In genomic region chr20:38889050-38889449, GRCh38 we compare ENCODE assay signal across 23 cellular contexts. TPM values are rescaled to one million over a fixed set of nuclear protein-coding genes. Genes with fewer than 3 reads are reported as not detected.
DNase-seq lines count a peak whose midpoint lies in the region; ATAC-seq and TF ChIP-seq lines count a peak whose summit lies in the region.
"Had no signal": no experiment of that assay in that cellular context is flagged by ENCODE, and none has a peak within 500 bp of the region (broad histone marks: within the 10 kb centered on the region; RNA-seq: fewer than 3 reads in every experiment).

No MANE protein-coding gene starts in this region.

- no peak overlapping the region for H3K4me3 Mint-ChIP-seq in CD4-positive, CD25-positive, alpha-beta regulatory T cell
- H3K4me3 Mint-ChIP-seq in CD4-positive, alpha-beta memory T cell: no peak overlapping the region
- no peak overlapping the region for H3K4me3 Mint-ChIP-seq in activated CD8-positive, alpha-beta T cell treated with anti-CD3 and anti-CD28 coated beads, Interleukin-2, amount 10 ng/mL, durations not matched to agents 7 days and 5 days
- no peak overlapping the region for H3K4me3 Mint-ChIP-seq in memory B cell
- H3K4me3 Mint-ChIP-seq: CD8-positive, alpha-beta T cell; mesothelial cell of epicardium; naive thymus-derived CD8-positive, alpha-beta T cell had no signal

- H3K36me3 Mint-ChIP-seq in CD4-positive, CD25-positive, alpha-beta regulatory T cell: peaks cover 9% of the 10 kb centered on the region
- H3K36me3 Mint-ChIP-seq in CD4-positive, alpha-beta memory T cell: peaks cover 6 to 27% of the 10 kb centered on the region in 2 donors
- peaks cover 27% of the 10 kb centered on the region for H3K36me3 Mint-ChIP-seq in activated CD8-positive, alpha-beta T cell treated with anti-CD3 and anti-CD28 coated beads, Interleukin-2, amount 10 ng/mL, durations not matched to agents 7 days and 5 days (ENCODE audit: low read depth)
- H3K36me3 Mint-ChIP-seq in memory B cell: peaks cover 17% of the 10 kb centered on the region
- H3K36me3 Mint-ChIP-seq: mesothelial cell of epicardium had no signal

- peaks cover 22% of the 10 kb centered on the region for H3K4me1 ChIP-seq in CD4-positive, CD25-positive, alpha-beta regulatory T cell (ENCODE audit: control insufficient read depth, insufficient read depth, low read length, poor library complexity, severe bottlenecking)
- H3K4me1 ChIP-seq in CD4-positive, alpha-beta memory T cell (ENCODE audit: insufficient read depth, low read length): peaks cover 37% of the 10 kb centered on the region
- peaks cover 0 to 9% of the 10 kb centered on the region in 2 donors for H3K4me1 ChIP-seq in left lung
- H3K4me1 ChIP-seq: adrenal gland had no signal

- H3K27ac Mint-ChIP-seq in CD4-positive, CD25-positive, alpha-beta regulatory T cell: peak overlapping the region in 2 of 3 donors; percentile 74 to 90
- peak overlapping the region in 6 of 7 donors; percentile 10 to 73 (median 60) for H3K27ac Mint-ChIP-seq in CD4-positive, alpha-beta memory T cell
- H3K27ac Mint-ChIP-seq in activated CD8-positive, alpha-beta T cell treated with anti-CD3 and anti-CD28 coated beads, Interleukin-2, amount 10 ng/mL, durations not matched to agents 7 days and 5 days: peak overlapping the region; percentile 63
- H3K27ac Mint-ChIP-seq in memory B cell: peak overlapping the region; percentile 62
- H3K27ac Mint-ChIP-seq: CD8-positive, alpha-beta T cell; mesothelial cell of epicardium had no signal

- no peak for ATAC-seq in CD4-positive, CD25-positive, alpha-beta regulatory T cell (ENCODE audit: low read depth in 2 of 2)
- no peak for ATAC-seq in activated CD8-positive, alpha-beta T cell treated with anti-CD3 and anti-CD28 coated beads, Interleukin-2, amount 10 ng/mL, durations not matched to agents 7 days and 5 days
- no peak for ATAC-seq in memory B cell (ENCODE audit: low read depth)
- no peak for ATAC-seq in left lung
- ATAC-seq: CD8-positive, alpha-beta T cell; naive thymus-derived CD8-positive, alpha-beta T cell had no signal

- H3K27me3 ChIP-seq in CD4-positive, CD25-positive, alpha-beta regulatory T cell (ENCODE audit: control insufficient read depth, insufficient read depth, low read length): no peaks in the 10 kb centered on the region
- H3K27me3 ChIP-seq in CD4-positive, alpha-beta memory T cell (ENCODE audit: insufficient read depth, low read length): no peaks in the 10 kb centered on the region
- H3K27me3 ChIP-seq in left lung: peaks cover 0 to 21% of the 10 kb centered on the region in 2 donors
- H3K27me3 ChIP-seq: adrenal gland had no signal

- POLR2A ChIA-PET in CD4-positive, alpha-beta memory T cell (lab: Charles Lee; ENCODE audit: partially characterized antibody): interaction anchor here (0.8 to 1.6 kb wide), 4 partner anchors 16 to 84 kb away, joined by 3 to 4 read pairs (median 4); partner anchors contain the start of gene PPP1R16B
- POLR2A ChIA-PET in activated CD8-positive, alpha-beta T cell treated with anti-CD3 and anti-CD28 coated beads, Interleukin-2, amount 10 ng/mL, durations not matched to agents 7 days and 5 days (lab: Charles Lee): interaction anchor here (1.5 to 2.2 kb wide), 3 partner anchors 10 to 14 kb away, joined by 3 to 13 read pairs (median 6); no protein-coding TSS in a partner anchor

- intact Hi-C loops in CD4-positive, alpha-beta memory T cell (cut with micrococcal nuclease): no loop called here
- intact Hi-C loops in left lung (cut with DNase I): no loop called here

- H3K4me3 ChIP-seq in CD4-positive, CD25-positive, alpha-beta regulatory T cell (ENCODE audit: low read depth, low read length): no peak overlapping the region
- no peak overlapping the region for H3K4me3 ChIP-seq in CD4-positive, alpha-beta memory T cell (ENCODE audit: low read length in 2 of 2)
- H3K4me3 ChIP-seq in left lung: no peak overlapping the region
- H3K4me3 ChIP-seq: adrenal gland, esophagus muscularis mucosa, hepatocyte, left ventricle myocardium inferior, smooth muscle cell, tibial artery had no signal

- peaks cover 8 to 47% (median 22%) of the 10 kb centered on the region in 4 donors for H3K4me1 Mint-ChIP-seq in CD4-positive, CD25-positive, alpha-beta regulatory T cell
- peaks cover 20 to 45% (median 31%) of the 10 kb centered on the region in 4 donors for H3K4me1 Mint-ChIP-seq in CD4-positive, alpha-beta memory T cell
- H3K4me1 Mint-ChIP-seq in activated CD8-positive, alpha-beta T cell treated with anti-CD3 and anti-CD28 coated beads, Interleukin-2, amount 10 ng/mL, durations not matched to agents 7 days and 5 days (ENCODE audit: low read depth): peaks cover 46% of the 10 kb centered on the region
- peaks cover 55% of the 10 kb centered on the region for H3K4me1 Mint-ChIP-seq in memory B cell

- H3K27ac ChIP-seq in CD4-positive, CD25-positive, alpha-beta regulatory T cell (ENCODE audit: insufficient read depth, low read length, poor library complexity, severe bottlenecking): no peak overlapping the region
- no peak overlapping the region for H3K27ac ChIP-seq in CD4-positive, alpha-beta memory T cell (ENCODE audit: low read depth, low read length)
- H3K27ac ChIP-seq in left lung: no peak overlapping the region
- H3K27ac ChIP-seq: adrenal gland, brain microvascular endothelial cell, esophagus muscularis mucosa, hepatocyte, HL-60, left ventricle myocardium inferior, tibial artery had no signal

- H3K27me3 Mint-ChIP-seq in CD4-positive, CD25-positive, alpha-beta regulatory T cell: no peaks in the 10 kb centered on the region
- no peaks in the 10 kb centered on the region for H3K27me3 Mint-ChIP-seq in CD4-positive, alpha-beta memory T cell
- no peaks in the 10 kb centered on the region for H3K27me3 Mint-ChIP-seq in activated CD8-positive, alpha-beta T cell treated with anti-CD3 and anti-CD28 coated beads, Interleukin-2, amount 10 ng/mL, durations not matched to agents 7 days and 5 days (ENCODE audit: low read depth)
- H3K27me3 Mint-ChIP-seq in memory B cell: no peaks in the 10 kb centered on the region
- H3K27me3 Mint-ChIP-seq: naive thymus-derived CD8-positive, alpha-beta T cell had no signal

- peaks cover 12% of the 10 kb centered on the region for H3K36me3 ChIP-seq in CD4-positive, CD25-positive, alpha-beta regulatory T cell (ENCODE audit: control insufficient read depth, insufficient read depth, low read length)
- peaks cover 8% of the 10 kb centered on the region for H3K36me3 ChIP-seq in CD4-positive, alpha-beta memory T cell (ENCODE audit: insufficient read depth, low read length)
- H3K36me3 ChIP-seq in left lung: no peaks in the 10 kb centered on the region
- H3K36me3 ChIP-seq: adrenal gland, brain microvascular endothelial cell, esophagus muscularis mucosa, left ventricle myocardium inferior, tibial artery had no signal

- CTCF ChIA-PET in CD4-positive, alpha-beta memory T cell (lab: Charles Lee; ENCODE audit: partially characterized antibody): interaction anchor here (1.0 kb wide), 1 partner anchor 28 kb away, joined by 3 read pairs; no protein-coding TSS in a partner anchor
- CTCF ChIA-PET in activated CD8-positive, alpha-beta T cell treated with anti-CD3 and anti-CD28 coated beads, Interleukin-2, amount 10 ng/mL, durations not matched to agents 7 days and 5 days (lab: Charles Lee): interaction anchor here (4.7 kb wide), 1 partner anchor 15 kb away, joined by 54 read pairs; no protein-coding TSS in a partner anchor

- H3K9me3 Mint-ChIP-seq in CD4-positive, CD25-positive, alpha-beta regulatory T cell: peaks cover 0 to 2% (median 0%) of the 10 kb centered on the region in 7 donors
- H3K9me3 Mint-ChIP-seq in CD4-positive, alpha-beta memory T cell: peaks cover 0 to 1% (median 0%) of the 10 kb centered on the region in 8 donors
- H3K9me3 Mint-ChIP-seq in activated CD8-positive, alpha-beta T cell treated with anti-CD3 and anti-CD28 coated beads, Interleukin-2, amount 10 ng/mL, durations not matched to agents 7 days and 5 days (ENCODE audit: insufficient read depth): no peaks in the 10 kb centered on the region
- peaks cover 3% of the 10 kb centered on the region for H3K9me3 Mint-ChIP-seq in memory B cell
- H3K9me3 Mint-ChIP-seq: CD8-positive, alpha-beta T cell; mesothelial cell of epicardium; naive thymus-derived CD8-positive, alpha-beta T cell had no signal

- TF ChIP-seq CTCF in left lung (IDR thresholded peaks at IDR 0.05): no peak

- H3K9me3 ChIP-seq in CD4-positive, CD25-positive, alpha-beta regulatory T cell (ENCODE audit: control insufficient read depth in 2 of 2, low read length in 2 of 2): no peaks in the 10 kb centered on the region
- no peaks in the 10 kb centered on the region for H3K9me3 ChIP-seq in CD4-positive, alpha-beta memory T cell (ENCODE audit: control insufficient read depth in 1 of 2, low read length in 2 of 2)
- no peaks in the 10 kb centered on the region for H3K9me3 ChIP-seq in left lung
- H3K9me3 ChIP-seq: adrenal gland, esophagus muscularis mucosa, left ventricle myocardium inferior, tibial artery had no signal

- DNase-seq in CD4-positive, CD25-positive, alpha-beta regulatory T cell: no peak
- no peak for DNase-seq in CD4-positive, alpha-beta memory T cell
- no peak for DNase-seq in activated CD8-positive, alpha-beta T cell treated with anti-CD3 and anti-CD28 coated beads, Interleukin-2, amount 10 ng/mL, durations not matched to agents 7 days and 5 days
- no peak for DNase-seq in memory B cell (ENCODE audit: low spot score in 2 of 2)
- DNase-seq in left lung: no peak
- DNase-seq in NCI-H1436 treated with DMSO at 0.1 percent for 48 hours (lab: John Stamatoyannopoulos, UW): no peak
- no peak for DNase-seq in NCI-H510A (lab: John Stamatoyannopoulos, UW)
- DNase-seq: activated effector memory CD4-positive, alpha-beta T cell treated with anti-CD3 and anti-CD28 coated beads, Interleukin-2, amount 50 U/mL, for 16 hours; adrenal gland; brain microvascular endothelial cell; CD8-positive, alpha-beta T cell; left ventricle myocardium inferior; naive thymus-derived CD8-positive, alpha-beta T cell; NCI-H1105; NCI-H2029 treated with DMSO at 0.1 percent for 48 hours; NCI-H2227 treated with DMSO at 0.1 percent for 48 hours; NCI-H82; tibial artery had no signal

RNA-seq across cellular contexts. Expression of gene FAM83D, which starts 37.2 kb away (rescaled TPM):
- 8.6 TPM for total RNA-seq in CD4-positive, CD25-positive, alpha-beta regulatory T cell
- polyA plus RNA-seq in CD4-positive, CD25-positive, alpha-beta regulatory T cell: 1 to 10 TPM in 2 of 4 donors, under 1 TPM in 2; 0.20 to 1.8 (median 1.1) TPM
- 1 to 10 TPM; 1.4 to 1.5 TPM for total RNA-seq in CD4-positive, alpha-beta memory T cell
- 1 to 10 TPM in 1 of 2 donors, under 1 TPM in 1; 0.93 to 1.2 TPM for polyA plus RNA-seq in CD4-positive, alpha-beta memory T cell
- 10 to 100 TPM; 24.9 to 25.6 TPM for total RNA-seq in activated CD8-positive, alpha-beta T cell treated with anti-CD3 and anti-CD28 coated beads, Interleukin-2, amount 10 ng/mL, durations not matched to agents 7 days and 5 days
- 1 to 10 TPM; 1.5 to 8.5 TPM for total RNA-seq in left lung
